Comparison of ENCODE assay signal across 25 cellular contexts in the genomic region with DNA sequence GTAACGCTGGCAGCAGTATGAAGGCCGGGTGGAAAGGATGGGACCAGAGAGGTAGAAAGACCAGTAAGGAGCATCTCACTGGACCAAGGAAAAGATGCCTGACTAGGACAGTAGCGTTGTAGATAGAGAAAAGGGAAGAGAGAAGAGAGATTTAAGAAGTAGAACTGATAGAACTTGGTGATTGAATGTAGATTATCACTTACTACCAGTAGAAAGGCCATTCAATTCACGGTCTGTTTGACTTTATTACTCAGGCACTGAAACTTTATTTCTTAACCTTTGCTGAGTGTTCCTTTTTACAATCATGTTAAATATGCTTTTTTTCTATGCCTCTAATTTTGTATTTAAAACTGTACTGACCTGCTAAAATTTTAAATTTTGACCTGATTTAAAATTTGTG.
"Had no signal": no experiment of that assay in that cellular context is flagged by ENCODE, and none has a peak within 500 bp of the region (broad histone marks: within the 10 kb centered on the region; RNA-seq: fewer than 3 reads in every experiment).

No MANE protein-coding gene starts in this region.

- H3K9me3 ChIP-seq: adrenal gland, gastroesophageal sphincter, thoracic aorta, vagina had no signal

- H3K27me3 Mint-ChIP-seq: activated CD4-positive, alpha-beta T cell treated with anti-CD3 and anti-CD28 coated beads, Interleukin-2, amount 10 ng/mL, durations not matched to agents 7 days and 5 days; activated CD8-positive, alpha-beta memory T cell treated with anti-CD3 and anti-CD28 coated beads, Interleukin-2, amount 10 ng/mL, durations not matched to agents 7 days and 5 days; activated CD8-positive, alpha-beta T cell treated with anti-CD3 and anti-CD28 coated beads for 36 hours; effector memory CD8-positive, alpha-beta T cell; T-cell; type B pancreatic cell had no signal

- H3K9me3 Mint-ChIP-seq: activated CD4-positive, alpha-beta T cell treated with anti-CD3 and anti-CD28 coated beads, Interleukin-2, amount 10 ng/mL, durations not matched to agents 7 days and 5 days; activated CD8-positive, alpha-beta T cell treated with anti-CD3 and anti-CD28 coated beads for 36 hours; activated T-helper 1 cell treated with anti-CD3 and anti-CD28 coated beads, Interleukin-12 subunit alpha, Interleukin-12 subunit beta, Interleukin-2, Interleukin-4 antibody, amounts not matched to agents 30 ng/mL and 10 ng/mL and 1 ng/mL, durations not matched to agents 14 hours and 24 hours and 36 hours; effector memory CD8-positive, alpha-beta T cell; nephron; stimulated activated effector memory CD8-positive, alpha-beta T cell treated with anti-CD3 and anti-CD28 coated beads, Interleukin-12 subunit alpha, Interleukin-12 subunit beta, amount 100 ng/mL, for 72 hours; T-cell; type B pancreatic cell had no signal

- H3K27me3 ChIP-seq: adrenal gland, gastroesophageal sphincter, vagina had no signal

- H3K36me3 Mint-ChIP-seq: activated CD8-positive, alpha-beta memory T cell treated with anti-CD3 and anti-CD28 coated beads, Interleukin-2, amount 10 ng/mL, durations not matched to agents 7 days and 5 days; stimulated activated effector memory CD8-positive, alpha-beta T cell treated with anti-CD3 and anti-CD28 coated beads, Interleukin-12 subunit alpha, Interleukin-12 subunit beta, amount 100 ng/mL, for 72 hours; T-cell; type B pancreatic cell had no signal

- H3K36me3 ChIP-seq: adrenal gland, gastroesophageal sphincter, thoracic aorta, vagina had no signal

- DNase-seq: activated CD4-positive, alpha-beta T cell treated with anti-CD3 and anti-CD28 coated beads, Interleukin-2, amount 10 ng/mL, durations not matched to agents 7 days and 5 days; activated CD8-positive, alpha-beta memory T cell treated with anti-CD3 and anti-CD28 coated beads, Interleukin-2, amount 10 ng/mL, durations not matched to agents 7 days and 5 days; activated CD8-positive, alpha-beta T cell treated with anti-CD3 and anti-CD28 coated beads for 36 hours; activated gamma-delta T cell; activated naive CD4-positive, alpha-beta T cell treated with anti-CD3 and anti-CD28 coated beads, Interleukin-2, amount 50 U/mL, for 16 hours; activated T-cell treated with anti-CD3 and anti-CD28 coated beads for 4 hours; adrenal gland; central memory CD4-positive, alpha-beta T cell; effector memory CD8-positive, alpha-beta T cell; head of caudate nucleus; hypothalamus; left ventricle myocardium superior; mammary epithelial cell; nucleus accumbens; small intestine; stimulated activated CD4-positive, alpha-beta T cell treated with anti-CD3 and anti-CD28 coated beads, Interleukin-2, amount 100 ng/mL, for 24 hours; T-cell had no signal

- H3K27ac Mint-ChIP-seq: activated CD4-positive, alpha-beta T cell treated with anti-CD3 and anti-CD28 coated beads, Interleukin-2, amount 10 ng/mL, durations not matched to agents 7 days and 5 days; activated CD8-positive, alpha-beta memory T cell treated with anti-CD3 and anti-CD28 coated beads, Interleukin-2, amount 10 ng/mL, durations not matched to agents 7 days and 5 days; activated CD8-positive, alpha-beta T cell treated with anti-CD3 and anti-CD28 coated beads for 36 hours; activated T-helper 1 cell treated with anti-CD3 and anti-CD28 coated beads, Interleukin-12 subunit alpha, Interleukin-12 subunit beta, Interleukin-2, Interleukin-4 antibody, amounts not matched to agents 30 ng/mL and 10 ng/mL and 1 ng/mL, durations not matched to agents 14 hours and 24 hours and 36 hours; stimulated activated effector memory CD8-positive, alpha-beta T cell treated with anti-CD3 and anti-CD28 coated beads, Interleukin-12 subunit alpha, Interleukin-12 subunit beta, amount 100 ng/mL, for 72 hours; T-cell; type B pancreatic cell had no signal

- H3K4me3 ChIP-seq: adrenal gland, gastroesophageal sphincter, vagina had no signal

- H3K4me3 Mint-ChIP-seq: activated CD4-positive, alpha-beta T cell treated with anti-CD3 and anti-CD28 coated beads, Interleukin-2, amount 10 ng/mL, durations not matched to agents 7 days and 5 days; activated CD8-positive, alpha-beta memory T cell treated with anti-CD3 and anti-CD28 coated beads, Interleukin-2, amount 10 ng/mL, durations not matched to agents 7 days and 5 days; activated CD8-positive, alpha-beta T cell treated with anti-CD3 and anti-CD28 coated beads for 36 hours; activated T-helper 1 cell treated with anti-CD3 and anti-CD28 coated beads, Interleukin-12 subunit alpha, Interleukin-12 subunit beta, Interleukin-2, Interleukin-4 antibody, amounts not matched to agents 30 ng/mL and 10 ng/mL and 1 ng/mL, durations not matched to agents 14 hours and 24 hours and 36 hours; effector memory CD8-positive, alpha-beta T cell; nephron; stimulated activated effector memory CD8-positive, alpha-beta T cell treated with anti-CD3 and anti-CD28 coated beads, Interleukin-12 subunit alpha, Interleukin-12 subunit beta, amount 100 ng/mL, for 72 hours; T-cell; type B pancreatic cell had no signal

- H3K27ac ChIP-seq: adrenal gland, vagina had no signal

- ATAC-seq: activated CD8-positive, alpha-beta memory T cell treated with anti-CD3 and anti-CD28 coated beads, Interleukin-2, amount 10 ng/mL, durations not matched to agents 7 days and 5 days; effector memory CD8-positive, alpha-beta T cell; gastroesophageal sphincter; left ventricle myocardium superior; sciatic nerve; T-cell had no signal
